In genomic region chr10:110081914-110082313, GRCh38 we compare ENCODE assay signal across 9 cellular contexts.
DNase-seq lines count a peak whose midpoint lies in the region; ATAC-seq, FAIRE-seq and TF ChIP-seq lines count a peak whose summit lies in the region.
"Had no signal": no experiment of that assay in that cellular context is flagged by ENCODE, and none has a peak within 500 bp of the region (broad histone marks: within the 10 kb centered on the region; RNA-seq: fewer than 3 reads in every experiment).

No MANE protein-coding gene starts in this region.

- no peaks in the 10 kb centered on the region; the same call in 1 of the 2 replicates for H3K36me3 ChIP-seq in WERI-Rb-1

- peak overlapping the region; percentile 18 for H3K4me3 Mint-ChIP-seq in T-helper 1 cell treated with Interleukin-12 subunit alpha and Interleukin-12 subunit beta and Interleukin-4 antibody, amounts not matched to agents 30 μg/mL and 1 μg/mL, for 36 hours
- H3K4me3 Mint-ChIP-seq in T-helper 17 cell, result peak overlapping the region; percentile 47

- H3K27me3 Mint-ChIP-seq in T-helper 1 cell treated with Interleukin-12 subunit alpha and Interleukin-12 subunit beta and Interleukin-4 antibody, amounts not matched to agents 30 μg/mL and 1 μg/mL, for 36 hours (ENCODE audit: low read depth), result no peaks in the 10 kb centered on the region
- H3K27me3 Mint-ChIP-seq in T-helper 17 cell, result no peaks in the 10 kb centered on the region

- no peak for TF ChIP-seq CTCF in WERI-Rb-1 (IDR thresholded peaks at IDR 0.05; ENCODE audit: low read depth, low read length)

- peak; percentile 15 for FAIRE-seq in frontal cortex (lab: Jason Lieb, UNC)

- no peaks in the 10 kb centered on the region for H3K9me3 ChIP-seq in T-helper 17 cell (ENCODE audit: control insufficient read depth, low read length, poor library complexity, severe bottlenecking)
- no peaks in the 10 kb centered on the region for H3K9me3 ChIP-seq in WERI-Rb-1 (ENCODE audit: severe bottlenecking)

- DNase-seq in T-helper 1 cell (no peak), T-helper 17 cell (no peak), frontal cortex (ENCODE audit: low spot score in 2 of 2) (no peak), renal cortical epithelial cell (ENCODE audit: low read depth) (peak; percentile 92), WERI-Rb-1 (no peak)

- peak overlapping the region; percentile 75 for H3K27ac Mint-ChIP-seq in T-helper 1 cell treated with Interleukin-12 subunit alpha and Interleukin-12 subunit beta and Interleukin-4 antibody, amounts not matched to agents 30 μg/mL and 1 μg/mL, for 36 hours
- H3K27ac Mint-ChIP-seq in T-helper 17 cell, result peak overlapping the region; percentile 98

- no peak overlapping the region for H3K27ac ChIP-seq in WERI-Rb-1
- H3K27ac ChIP-seq: C4-2B had no signal

- H3K9me3 Mint-ChIP-seq in T-helper 1 cell treated with Interleukin-12 subunit alpha and Interleukin-12 subunit beta and Interleukin-4 antibody, amounts not matched to agents 30 μg/mL and 1 μg/mL, for 36 hours, result no peaks in the 10 kb centered on the region

- H3K4me3 ChIP-seq in WERI-Rb-1 (ENCODE audit: low read depth, low read length), result no peak overlapping the region

- H3K27me3 ChIP-seq in WERI-Rb-1 (ENCODE audit: insufficient read depth, low read depth, severe bottlenecking), result no peaks in the 10 kb centered on the region

- H3K36me3 Mint-ChIP-seq in T-helper 1 cell treated with Interleukin-12 subunit alpha and Interleukin-12 subunit beta and Interleukin-4 antibody, amounts not matched to agents 30 μg/mL and 1 μg/mL, for 36 hours (ENCODE audit: low read depth), result peaks cover 39% of the 10 kb centered on the region
- no peaks in the 10 kb centered on the region for H3K36me3 Mint-ChIP-seq in T-helper 17 cell (ENCODE audit: low read depth)

- peak; percentile 22 for ATAC-seq in T-helper 17 cell
- no peak for ATAC-seq in HG02973 (IDR thresholded peaks at IDR 0.05; ENCODE audit: unreplicated experiment)
- ATAC-seq in HG03196 (IDR thresholded peaks at IDR 0.05; ENCODE audit: unreplicated experiment), result no peak

- H3K4me1 Mint-ChIP-seq in T-helper 1 cell treated with Interleukin-12 subunit alpha and Interleukin-12 subunit beta and Interleukin-4 antibody, amounts not matched to agents 30 μg/mL and 1 μg/mL, for 36 hours (ENCODE audit: low read depth), result peaks cover 67% of the 10 kb centered on the region
- peaks cover 63% of the 10 kb centered on the region for H3K4me1 Mint-ChIP-seq in T-helper 17 cell
